In genomic region chr14:22390824-22391461, GRCh38 we compare ENCODE assay signal across 13 cellular contexts.
DNase-seq lines count a peak whose midpoint lies in the region; ATAC-seq, FAIRE-seq and TF ChIP-seq lines count a peak whose summit lies in the region.
"Had no signal": no experiment of that assay in that cellular context is flagged by ENCODE, and none has a peak within 500 bp of the region (broad histone marks: within the 10 kb centered on the region; RNA-seq: fewer than 3 reads in every experiment).

No MANE protein-coding gene starts in this region.

- H3K9ac ChIP-seq in SU-DHL-6 (ENCODE audit: low read length) = peak overlapping the region; percentile 45

- H3K27me3 ChIP-seq in SU-DHL-6 (ENCODE audit: low read length) (no peaks in the 10 kb centered on the region), small intestine (ENCODE audit: control insufficient read depth in 2 of 2, insufficient read depth in 2 of 2, low read length in 2 of 2) (no peaks in the 10 kb centered on the region)
- no peaks in the 10 kb centered on the region for H3K27me3 ChIP-seq in CD8-positive, alpha-beta memory T cell (ENCODE audit: insufficient read depth, low read length, poor library complexity, severe bottlenecking)

- H2AFZ ChIP-seq in SU-DHL-6 (ENCODE audit: low read depth, low read length, severe bottlenecking) = peak overlapping the region; percentile 8

- H3F3A ChIP-seq in SU-DHL-6 (ENCODE audit: insufficient read depth) = peaks cover 6% of the 10 kb centered on the region; the same call in 1 of the 2 replicates

- no peak for FAIRE-seq in small intestine (lab: Jason Lieb, UNC)

- peak overlapping the region; percentile 0 for H3K4me2 ChIP-seq in SU-DHL-6 (ENCODE audit: low read depth, low read length, poor library complexity, severe bottlenecking)

- no peaks in the 10 kb centered on the region for H3K36me3 ChIP-seq in SU-DHL-6 (ENCODE audit: low read length)
- no peaks in the 10 kb centered on the region for H3K36me3 ChIP-seq in small intestine (ENCODE audit: control insufficient read depth in 2 of 2, insufficient read depth in 2 of 2, low read length in 2 of 2)
- H3K36me3 ChIP-seq in CD8-positive, alpha-beta memory T cell (ENCODE audit: insufficient read depth, low read length) = no peaks in the 10 kb centered on the region
- H3K36me3 ChIP-seq: left lung, tibial nerve had no signal

- H3K4me1 ChIP-seq in small intestine (ENCODE audit: control insufficient read depth in 2 of 2, insufficient read depth in 1 of 2, low read depth in 1 of 2, low read length in 1 of 2) = no peaks in the 10 kb centered on the region
- no peaks in the 10 kb centered on the region for H3K4me1 ChIP-seq in CD8-positive, alpha-beta memory T cell (ENCODE audit: insufficient read depth, low read length)

- no peaks in the 10 kb centered on the region; the same call in 1 of the 2 replicates for H3K79me2 ChIP-seq in SU-DHL-6 (ENCODE audit: insufficient read depth, low read length)

- H3K27ac Mint-ChIP-seq in CD8-positive, alpha-beta memory T cell = no peak overlapping the region
- H3K27ac Mint-ChIP-seq: CD8-positive, alpha-beta T cell had no signal

- H3K27me3 Mint-ChIP-seq in CD8-positive, alpha-beta memory T cell = no peaks in the 10 kb centered on the region

- H4K20me1 ChIP-seq in SU-DHL-6 (ENCODE audit: low read depth, low read length) = no peaks in the 10 kb centered on the region

- no peak overlapping the region for H3K4me3 Mint-ChIP-seq in CD8-positive, alpha-beta memory T cell
- H3K4me3 Mint-ChIP-seq: CD8-positive, alpha-beta T cell; neural crest cell had no signal

- H3K9me3 ChIP-seq in SU-DHL-6 (ENCODE audit: insufficient read depth, low read length) = no peaks in the 10 kb centered on the region
- no peaks in the 10 kb centered on the region for H3K9me3 ChIP-seq in small intestine (ENCODE audit: control insufficient read depth, low read depth)
- no peaks in the 10 kb centered on the region for H3K9me3 ChIP-seq in CD8-positive, alpha-beta memory T cell (ENCODE audit: low read length)
- H3K9me3 ChIP-seq: left lung, tibial nerve had no signal

- H3K36me3 Mint-ChIP-seq in CD8-positive, alpha-beta memory T cell = no peaks in the 10 kb centered on the region
- H3K36me3 Mint-ChIP-seq: CD8-positive, alpha-beta T cell had no signal

- H3K4me1 Mint-ChIP-seq in CD8-positive, alpha-beta memory T cell = no peaks in the 10 kb centered on the region

- DNase-seq in small intestine (peak; percentile 70), NCI-H446 (lab: John Stamatoyannopoulos, UW) (no peak)
- DNase-seq in CD8-positive, alpha-beta memory T cell = no peak
- DNase-seq: CD8-positive, alpha-beta T cell; effector CD4-positive, alpha-beta T cell; left lung had no signal

- H3K27ac ChIP-seq in SU-DHL-6 (ENCODE audit: low read depth, low read length) (peak overlapping the region; percentile 87), small intestine (ENCODE audit: low read depth in 1 of 2, low read length in 1 of 2) (peak overlapping the region in 1 of 2 donors; percentile 40)
- no peak overlapping the region for H3K27ac ChIP-seq in CD8-positive, alpha-beta memory T cell (ENCODE audit: low read depth, low read length)
- H3K27ac ChIP-seq: left lung, tibial nerve had no signal

- no peaks in the 10 kb centered on the region for H3K9me2 ChIP-seq in SU-DHL-6 (replicated peaks; ENCODE audit: insufficient read depth, low read length)

- ATAC-seq in GM18909 (IDR thresholded peaks at IDR 0.05; ENCODE audit: poor library complexity, unreplicated experiment) = peak; percentile 50
- peak; percentile 49 for ATAC-seq in HG02981 (IDR thresholded peaks at IDR 0.05; ENCODE audit: unreplicated experiment)
- no peak for ATAC-seq in HG03025 (IDR thresholded peaks at IDR 0.05; ENCODE audit: low FRiP score, unreplicated experiment)
- no peak for ATAC-seq in GM21360 (IDR thresholded peaks at IDR 0.05; ENCODE audit: unreplicated experiment)
- ATAC-seq: CD8-positive, alpha-beta T cell had no signal

- POLR2A ChIA-PET in CD8-positive, alpha-beta memory T cell (lab: Charles Lee) = no interaction called here

- H3K4me3 ChIP-seq in SU-DHL-6 (ENCODE audit: insufficient read depth, low read length, poor library complexity, severe bottlenecking) (no peak overlapping the region), small intestine (ENCODE audit: low read depth in 1 of 2, low read length in 2 of 2) (no peak overlapping the region)
- no peak overlapping the region for H3K4me3 ChIP-seq in CD8-positive, alpha-beta memory T cell (ENCODE audit: low read length)
- H3K4me3 ChIP-seq: left lung, tibial nerve had no signal

- H3K9me3 Mint-ChIP-seq in CD8-positive, alpha-beta memory T cell = no peaks in the 10 kb centered on the region
- H3K9me3 Mint-ChIP-seq: CD8-positive, alpha-beta T cell; neural crest cell had no signal

- no peak for TF ChIP-seq CTCF in SU-DHL-6 (IDR thresholded peaks at IDR 0.05; ENCODE audit: insufficient read depth, low read length, poor library complexity, severe bottlenecking)

- CTCF ChIA-PET in CD8-positive, alpha-beta memory T cell (lab: Charles Lee) = no interaction called here

- WGBS in small intestine, 3 donors = 6 to 47% (median 6%) methylated on average over 4 of the region's 4 CpGs

Comparison
In these comparisons a context has a peak if more than half of its experiments do, and no peak if none do; other contexts are left out.
1. ATAC-seq: peak in GM18909 (single experiment) and HG02981 (single experiment); none in HG03025 (single experiment) and GM21360 (single experiment).